ENCODE assay signal across 1 cellular context in the genomic region with DNA sequence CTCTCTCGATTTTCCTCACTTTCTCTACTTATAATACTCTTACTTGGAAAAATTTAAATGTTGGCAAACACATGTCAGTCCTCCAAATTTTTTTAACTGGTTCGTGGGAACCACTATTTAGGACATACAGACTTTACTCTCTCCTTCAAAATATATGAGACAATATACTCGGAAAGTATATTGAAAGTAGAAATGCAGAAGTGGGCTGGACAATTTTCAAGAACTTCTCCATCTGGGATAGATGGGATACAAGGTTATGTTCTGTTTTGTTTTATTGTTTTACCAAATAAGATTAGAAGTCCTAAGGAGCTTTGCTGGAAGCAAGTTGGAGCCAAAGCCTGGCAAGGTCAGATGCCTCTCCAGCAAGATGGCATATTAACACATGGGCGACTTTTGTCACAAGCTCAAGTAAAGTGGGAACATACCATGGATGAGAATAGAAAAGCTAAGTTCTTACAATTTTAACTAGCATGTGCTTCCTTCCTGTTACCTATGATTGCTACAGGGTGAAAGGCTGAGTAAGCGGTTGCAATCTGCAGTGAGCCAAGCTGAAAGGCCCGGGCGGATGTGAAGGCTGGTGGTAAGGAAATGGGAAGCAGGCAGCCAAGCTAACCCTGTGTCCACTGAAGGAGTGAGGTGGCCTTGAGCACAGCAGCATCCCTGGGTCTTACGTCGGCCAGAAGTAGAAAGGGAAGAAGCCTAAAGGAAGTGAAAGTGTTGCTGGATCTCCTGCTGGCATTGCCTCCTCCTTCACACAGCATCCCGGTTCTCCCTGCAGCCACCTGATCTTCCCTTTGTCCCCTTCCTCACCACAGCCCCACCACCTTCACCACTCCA.
TF ChIP-seq lines count a peak whose summit lies in the region.

No MANE protein-coding gene starts in this region.

TF ChIP-seq in K562, 482 proteins besides CTCF, POLR2A, EP300 and RAD21 (continues in another document):
- TF ChIP-seq, protein P1, sequence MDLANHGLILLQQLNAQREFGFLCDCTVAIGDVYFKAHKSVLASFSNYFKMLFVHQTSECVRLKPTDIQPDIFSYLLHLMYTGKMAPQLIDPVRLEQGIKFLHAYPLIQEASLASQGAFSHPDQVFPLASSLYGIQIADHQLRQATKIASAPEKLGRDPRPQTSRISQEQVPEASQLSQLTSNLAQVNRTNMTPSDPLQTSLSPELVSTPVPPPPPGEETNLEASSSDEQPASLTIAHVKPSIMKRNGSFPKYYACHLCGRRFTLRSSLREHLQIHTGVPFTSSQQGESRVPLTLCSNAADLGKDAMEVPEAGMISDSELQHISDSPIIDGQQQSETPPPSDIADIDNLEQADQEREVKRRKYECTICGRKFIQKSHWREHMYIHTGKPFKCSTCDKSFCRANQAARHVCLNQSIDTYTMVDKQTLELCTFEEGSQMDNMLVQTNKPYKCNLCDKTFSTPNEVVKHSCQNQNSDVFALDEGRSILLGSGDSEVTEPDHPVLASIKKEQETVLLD (IDR thresholded peaks at IDR 0.05), result no peak
- peak; percentile 81 for TF ChIP-seq ZBTB17 (CRISPR knock-in tag; IDR thresholded peaks at IDR 0.05)
- TF ChIP-seq BRD4 (IDR thresholded peaks at IDR 0.05), result no peak
- peak; percentile 41; the same call in 1 of the 2 replicates for TF ChIP-seq ZNF239 (CRISPR knock-in tag; IDR thresholded peaks at IDR 0.05)
- TF ChIP-seq, protein P2, sequence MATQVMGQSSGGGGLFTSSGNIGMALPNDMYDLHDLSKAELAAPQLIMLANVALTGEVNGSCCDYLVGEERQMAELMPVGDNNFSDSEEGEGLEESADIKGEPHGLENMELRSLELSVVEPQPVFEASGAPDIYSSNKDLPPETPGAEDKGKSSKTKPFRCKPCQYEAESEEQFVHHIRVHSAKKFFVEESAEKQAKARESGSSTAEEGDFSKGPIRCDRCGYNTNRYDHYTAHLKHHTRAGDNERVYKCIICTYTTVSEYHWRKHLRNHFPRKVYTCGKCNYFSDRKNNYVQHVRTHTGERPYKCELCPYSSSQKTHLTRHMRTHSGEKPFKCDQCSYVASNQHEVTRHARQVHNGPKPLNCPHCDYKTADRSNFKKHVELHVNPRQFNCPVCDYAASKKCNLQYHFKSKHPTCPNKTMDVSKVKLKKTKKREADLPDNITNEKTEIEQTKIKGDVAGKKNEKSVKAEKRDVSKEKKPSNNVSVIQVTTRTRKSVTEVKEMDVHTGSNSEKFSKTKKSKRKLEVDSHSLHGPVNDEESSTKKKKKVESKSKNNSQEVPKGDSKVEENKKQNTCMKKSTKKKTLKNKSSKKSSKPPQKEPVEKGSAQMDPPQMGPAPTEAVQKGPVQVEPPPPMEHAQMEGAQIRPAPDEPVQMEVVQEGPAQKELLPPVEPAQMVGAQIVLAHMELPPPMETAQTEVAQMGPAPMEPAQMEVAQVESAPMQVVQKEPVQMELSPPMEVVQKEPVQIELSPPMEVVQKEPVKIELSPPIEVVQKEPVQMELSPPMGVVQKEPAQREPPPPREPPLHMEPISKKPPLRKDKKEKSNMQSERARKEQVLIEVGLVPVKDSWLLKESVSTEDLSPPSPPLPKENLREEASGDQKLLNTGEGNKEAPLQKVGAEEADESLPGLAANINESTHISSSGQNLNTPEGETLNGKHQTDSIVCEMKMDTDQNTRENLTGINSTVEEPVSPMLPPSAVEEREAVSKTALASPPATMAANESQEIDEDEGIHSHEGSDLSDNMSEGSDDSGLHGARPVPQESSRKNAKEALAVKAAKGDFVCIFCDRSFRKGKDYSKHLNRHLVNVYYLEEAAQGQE (CRISPR knock-in tag; IDR thresholded peaks at IDR 0.05; ENCODE audit: low read depth), result 0 out of 2 replicates have a peak, but pooled peaks have one; percentile 49
- no peak for TF ChIP-seq U2AF1 (optimal IDR thresholded peaks at IDR 0.05; ENCODE audit: low read depth, low read length)
- TF ChIP-seq RAD51 (IDR thresholded peaks at IDR 0.05; ENCODE audit: borderline replicate concordance, low read depth), result no peak
- TF ChIP-seq, protein P3, sequence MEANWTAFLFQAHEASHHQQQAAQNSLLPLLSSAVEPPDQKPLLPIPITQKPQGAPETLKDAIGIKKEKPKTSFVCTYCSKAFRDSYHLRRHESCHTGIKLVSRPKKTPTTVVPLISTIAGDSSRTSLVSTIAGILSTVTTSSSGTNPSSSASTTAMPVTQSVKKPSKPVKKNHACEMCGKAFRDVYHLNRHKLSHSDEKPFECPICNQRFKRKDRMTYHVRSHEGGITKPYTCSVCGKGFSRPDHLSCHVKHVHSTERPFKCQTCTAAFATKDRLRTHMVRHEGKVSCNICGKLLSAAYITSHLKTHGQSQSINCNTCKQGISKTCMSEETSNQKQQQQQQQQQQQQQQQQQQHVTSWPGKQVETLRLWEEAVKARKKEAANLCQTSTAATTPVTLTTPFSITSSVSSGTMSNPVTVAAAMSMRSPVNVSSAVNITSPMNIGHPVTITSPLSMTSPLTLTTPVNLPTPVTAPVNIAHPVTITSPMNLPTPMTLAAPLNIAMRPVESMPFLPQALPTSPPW (CRISPR knock-in tag; IDR thresholded peaks at IDR 0.05), result no peak
- TF ChIP-seq MECOM (CRISPR knock-in tag; IDR thresholded peaks at IDR 0.05), result no peak
- TF ChIP-seq TAL1 (IDR thresholded peaks at IDR 0.05), result no peak
- no peak for TF ChIP-seq KAT2B (IDR thresholded peaks at IDR 0.05; ENCODE audit: low read depth, low read length)
- no peak for TF ChIP-seq ZNF143 (CRISPR knock-in tag; IDR thresholded peaks at IDR 0.05)
- TF ChIP-seq TCFL5 (CRISPR knock-in tag; conservative IDR thresholded peaks at IDR 0.05), result 0 out of 2 replicates have a peak, but pooled peaks have one; percentile 31
- peak; percentile 70 for TF ChIP-seq ZNF79 (CRISPR knock-in tag; IDR thresholded peaks at IDR 0.05; ENCODE audit: low read depth)
- TF ChIP-seq ZNF165 (CRISPR knock-in tag; IDR thresholded peaks at IDR 0.05; ENCODE audit: borderline replicate concordance), result 0 out of 2 replicates have a peak, but pooled peaks have one; percentile 65
- no peak for TF ChIP-seq NCOA4 (IDR thresholded peaks at IDR 0.05; ENCODE audit: partially characterized antibody)
- TF ChIP-seq NFIC (IDR thresholded peaks at IDR 0.05), result no peak
- TF ChIP-seq TEAD2 (tag; IDR thresholded peaks at IDR 0.05), result no peak
- TF ChIP-seq ZNF436 (CRISPR knock-in tag; IDR thresholded peaks at IDR 0.05), result no peak
- TF ChIP-seq, protein P4, sequence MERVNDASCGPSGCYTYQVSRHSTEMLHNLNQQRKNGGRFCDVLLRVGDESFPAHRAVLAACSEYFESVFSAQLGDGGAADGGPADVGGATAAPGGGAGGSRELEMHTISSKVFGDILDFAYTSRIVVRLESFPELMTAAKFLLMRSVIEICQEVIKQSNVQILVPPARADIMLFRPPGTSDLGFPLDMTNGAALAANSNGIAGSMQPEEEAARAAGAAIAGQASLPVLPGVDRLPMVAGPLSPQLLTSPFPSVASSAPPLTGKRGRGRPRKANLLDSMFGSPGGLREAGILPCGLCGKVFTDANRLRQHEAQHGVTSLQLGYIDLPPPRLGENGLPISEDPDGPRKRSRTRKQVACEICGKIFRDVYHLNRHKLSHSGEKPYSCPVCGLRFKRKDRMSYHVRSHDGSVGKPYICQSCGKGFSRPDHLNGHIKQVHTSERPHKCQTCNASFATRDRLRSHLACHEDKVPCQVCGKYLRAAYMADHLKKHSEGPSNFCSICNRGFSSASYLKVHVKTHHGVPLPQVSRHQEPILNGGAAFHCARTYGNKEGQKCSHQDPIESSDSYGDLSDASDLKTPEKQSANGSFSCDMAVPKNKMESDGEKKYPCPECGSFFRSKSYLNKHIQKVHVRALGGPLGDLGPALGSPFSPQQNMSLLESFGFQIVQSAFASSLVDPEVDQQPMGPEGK (CRISPR knock-in tag; IDR thresholded peaks at IDR 0.05; ENCODE audit: borderline replicate concordance), result no peak
- TF ChIP-seq, protein P5, sequence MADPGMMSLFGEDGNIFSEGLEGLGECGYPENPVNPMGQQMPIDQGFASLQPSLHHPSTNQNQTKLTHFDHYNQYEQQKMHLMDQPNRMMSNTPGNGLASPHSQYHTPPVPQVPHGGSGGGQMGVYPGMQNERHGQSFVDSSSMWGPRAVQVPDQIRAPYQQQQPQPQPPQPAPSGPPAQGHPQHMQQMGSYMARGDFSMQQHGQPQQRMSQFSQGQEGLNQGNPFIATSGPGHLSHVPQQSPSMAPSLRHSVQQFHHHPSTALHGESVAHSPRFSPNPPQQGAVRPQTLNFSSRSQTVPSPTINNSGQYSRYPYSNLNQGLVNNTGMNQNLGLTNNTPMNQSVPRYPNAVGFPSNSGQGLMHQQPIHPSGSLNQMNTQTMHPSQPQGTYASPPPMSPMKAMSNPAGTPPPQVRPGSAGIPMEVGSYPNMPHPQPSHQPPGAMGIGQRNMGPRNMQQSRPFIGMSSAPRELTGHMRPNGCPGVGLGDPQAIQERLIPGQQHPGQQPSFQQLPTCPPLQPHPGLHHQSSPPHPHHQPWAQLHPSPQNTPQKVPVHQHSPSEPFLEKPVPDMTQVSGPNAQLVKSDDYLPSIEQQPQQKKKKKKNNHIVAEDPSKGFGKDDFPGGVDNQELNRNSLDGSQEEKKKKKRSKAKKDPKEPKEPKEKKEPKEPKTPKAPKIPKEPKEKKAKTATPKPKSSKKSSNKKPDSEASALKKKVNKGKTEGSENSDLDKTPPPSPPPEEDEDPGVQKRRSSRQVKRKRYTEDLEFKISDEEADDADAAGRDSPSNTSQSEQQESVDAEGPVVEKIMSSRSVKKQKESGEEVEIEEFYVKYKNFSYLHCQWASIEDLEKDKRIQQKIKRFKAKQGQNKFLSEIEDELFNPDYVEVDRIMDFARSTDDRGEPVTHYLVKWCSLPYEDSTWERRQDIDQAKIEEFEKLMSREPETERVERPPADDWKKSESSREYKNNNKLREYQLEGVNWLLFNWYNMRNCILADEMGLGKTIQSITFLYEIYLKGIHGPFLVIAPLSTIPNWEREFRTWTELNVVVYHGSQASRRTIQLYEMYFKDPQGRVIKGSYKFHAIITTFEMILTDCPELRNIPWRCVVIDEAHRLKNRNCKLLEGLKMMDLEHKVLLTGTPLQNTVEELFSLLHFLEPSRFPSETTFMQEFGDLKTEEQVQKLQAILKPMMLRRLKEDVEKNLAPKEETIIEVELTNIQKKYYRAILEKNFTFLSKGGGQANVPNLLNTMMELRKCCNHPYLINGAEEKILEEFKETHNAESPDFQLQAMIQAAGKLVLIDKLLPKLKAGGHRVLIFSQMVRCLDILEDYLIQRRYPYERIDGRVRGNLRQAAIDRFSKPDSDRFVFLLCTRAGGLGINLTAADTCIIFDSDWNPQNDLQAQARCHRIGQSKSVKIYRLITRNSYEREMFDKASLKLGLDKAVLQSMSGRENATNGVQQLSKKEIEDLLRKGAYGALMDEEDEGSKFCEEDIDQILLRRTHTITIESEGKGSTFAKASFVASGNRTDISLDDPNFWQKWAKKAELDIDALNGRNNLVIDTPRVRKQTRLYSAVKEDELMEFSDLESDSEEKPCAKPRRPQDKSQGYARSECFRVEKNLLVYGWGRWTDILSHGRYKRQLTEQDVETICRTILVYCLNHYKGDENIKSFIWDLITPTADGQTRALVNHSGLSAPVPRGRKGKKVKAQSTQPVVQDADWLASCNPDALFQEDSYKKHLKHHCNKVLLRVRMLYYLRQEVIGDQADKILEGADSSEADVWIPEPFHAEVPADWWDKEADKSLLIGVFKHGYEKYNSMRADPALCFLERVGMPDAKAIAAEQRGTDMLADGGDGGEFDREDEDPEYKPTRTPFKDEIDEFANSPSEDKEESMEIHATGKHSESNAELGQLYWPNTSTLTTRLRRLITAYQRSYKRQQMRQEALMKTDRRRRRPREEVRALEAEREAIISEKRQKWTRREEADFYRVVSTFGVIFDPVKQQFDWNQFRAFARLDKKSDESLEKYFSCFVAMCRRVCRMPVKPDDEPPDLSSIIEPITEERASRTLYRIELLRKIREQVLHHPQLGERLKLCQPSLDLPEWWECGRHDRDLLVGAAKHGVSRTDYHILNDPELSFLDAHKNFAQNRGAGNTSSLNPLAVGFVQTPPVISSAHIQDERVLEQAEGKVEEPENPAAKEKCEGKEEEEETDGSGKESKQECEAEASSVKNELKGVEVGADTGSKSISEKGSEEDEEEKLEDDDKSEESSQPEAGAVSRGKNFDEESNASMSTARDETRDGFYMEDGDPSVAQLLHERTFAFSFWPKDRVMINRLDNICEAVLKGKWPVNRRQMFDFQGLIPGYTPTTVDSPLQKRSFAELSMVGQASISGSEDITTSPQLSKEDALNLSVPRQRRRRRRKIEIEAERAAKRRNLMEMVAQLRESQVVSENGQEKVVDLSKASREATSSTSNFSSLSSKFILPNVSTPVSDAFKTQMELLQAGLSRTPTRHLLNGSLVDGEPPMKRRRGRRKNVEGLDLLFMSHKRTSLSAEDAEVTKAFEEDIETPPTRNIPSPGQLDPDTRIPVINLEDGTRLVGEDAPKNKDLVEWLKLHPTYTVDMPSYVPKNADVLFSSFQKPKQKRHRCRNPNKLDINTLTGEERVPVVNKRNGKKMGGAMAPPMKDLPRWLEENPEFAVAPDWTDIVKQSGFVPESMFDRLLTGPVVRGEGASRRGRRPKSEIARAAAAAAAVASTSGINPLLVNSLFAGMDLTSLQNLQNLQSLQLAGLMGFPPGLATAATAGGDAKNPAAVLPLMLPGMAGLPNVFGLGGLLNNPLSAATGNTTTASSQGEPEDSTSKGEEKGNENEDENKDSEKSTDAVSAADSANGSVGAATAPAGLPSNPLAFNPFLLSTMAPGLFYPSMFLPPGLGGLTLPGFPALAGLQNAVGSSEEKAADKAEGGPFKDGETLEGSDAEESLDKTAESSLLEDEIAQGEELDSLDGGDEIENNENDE (IDR thresholded peaks at IDR 0.05; ENCODE audit: low read depth, low read length), result no peak
- no peak for TF ChIP-seq SLC30A9 (CRISPR knock-in tag; IDR thresholded peaks at IDR 0.05)
- TF ChIP-seq FOSL1 (tag; conservative IDR thresholded peaks at IDR 0.05), result peak; percentile 36
- TF ChIP-seq ZNF232 (CRISPR knock-in tag; IDR thresholded peaks at IDR 0.05), result no peak
- TF ChIP-seq SIN3B (IDR thresholded peaks at IDR 0.05; ENCODE audit: low read depth), result no peak
- no peak for TF ChIP-seq NFXL1 (CRISPR knock-in tag; IDR thresholded peaks at IDR 0.05)
- 0 out of 2 replicates have a peak, but pooled peaks have one; percentile 43 for TF ChIP-seq ZNF134 (CRISPR knock-in tag; conservative IDR thresholded peaks at IDR 0.05)
- no peak for TF ChIP-seq GATAD2A (IDR thresholded peaks at IDR 0.05)
- TF ChIP-seq ZNF133 (CRISPR knock-in tag; IDR thresholded peaks at IDR 0.05), result no peak
- peak; percentile 44; the same call in 1 of the 2 replicates for TF ChIP-seq C11orf30 (IDR thresholded peaks at IDR 0.05; ENCODE audit: low read depth)
- no peak for TF ChIP-seq LARP7 (IDR thresholded peaks at IDR 0.05)
- no peak for TF ChIP-seq ZNF41 (CRISPR knock-in tag; conservative IDR thresholded peaks at IDR 0.05)
- TF ChIP-seq ZBED1 (IDR thresholded peaks at IDR 0.05), result no peak
- TF ChIP-seq, protein P6, sequence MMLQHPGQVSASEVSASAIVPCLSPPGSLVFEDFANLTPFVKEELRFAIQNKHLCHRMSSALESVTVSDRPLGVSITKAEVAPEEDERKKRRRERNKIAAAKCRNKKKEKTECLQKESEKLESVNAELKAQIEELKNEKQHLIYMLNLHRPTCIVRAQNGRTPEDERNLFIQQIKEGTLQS (IDR thresholded peaks at IDR 0.05), result peak; percentile 42; the same call in 1 of the 2 replicates
- TF ChIP-seq, protein P6 (CRISPR knock-in tag; conservative IDR thresholded peaks at IDR 0.05), result no peak
- TF ChIP-seq, protein P7, sequence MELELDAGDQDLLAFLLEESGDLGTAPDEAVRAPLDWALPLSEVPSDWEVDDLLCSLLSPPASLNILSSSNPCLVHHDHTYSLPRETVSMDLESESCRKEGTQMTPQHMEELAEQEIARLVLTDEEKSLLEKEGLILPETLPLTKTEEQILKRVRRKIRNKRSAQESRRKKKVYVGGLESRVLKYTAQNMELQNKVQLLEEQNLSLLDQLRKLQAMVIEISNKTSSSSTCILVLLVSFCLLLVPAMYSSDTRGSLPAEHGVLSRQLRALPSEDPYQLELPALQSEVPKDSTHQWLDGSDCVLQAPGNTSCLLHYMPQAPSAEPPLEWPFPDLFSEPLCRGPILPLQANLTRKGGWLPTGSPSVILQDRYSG (tag; conservative IDR thresholded peaks at IDR 0.05; ENCODE audit: low read depth), result 0 out of 2 replicates have a peak, but pooled peaks have one; percentile 28
